ENCODE assay signal across 1 cellular context in the genomic region with DNA sequence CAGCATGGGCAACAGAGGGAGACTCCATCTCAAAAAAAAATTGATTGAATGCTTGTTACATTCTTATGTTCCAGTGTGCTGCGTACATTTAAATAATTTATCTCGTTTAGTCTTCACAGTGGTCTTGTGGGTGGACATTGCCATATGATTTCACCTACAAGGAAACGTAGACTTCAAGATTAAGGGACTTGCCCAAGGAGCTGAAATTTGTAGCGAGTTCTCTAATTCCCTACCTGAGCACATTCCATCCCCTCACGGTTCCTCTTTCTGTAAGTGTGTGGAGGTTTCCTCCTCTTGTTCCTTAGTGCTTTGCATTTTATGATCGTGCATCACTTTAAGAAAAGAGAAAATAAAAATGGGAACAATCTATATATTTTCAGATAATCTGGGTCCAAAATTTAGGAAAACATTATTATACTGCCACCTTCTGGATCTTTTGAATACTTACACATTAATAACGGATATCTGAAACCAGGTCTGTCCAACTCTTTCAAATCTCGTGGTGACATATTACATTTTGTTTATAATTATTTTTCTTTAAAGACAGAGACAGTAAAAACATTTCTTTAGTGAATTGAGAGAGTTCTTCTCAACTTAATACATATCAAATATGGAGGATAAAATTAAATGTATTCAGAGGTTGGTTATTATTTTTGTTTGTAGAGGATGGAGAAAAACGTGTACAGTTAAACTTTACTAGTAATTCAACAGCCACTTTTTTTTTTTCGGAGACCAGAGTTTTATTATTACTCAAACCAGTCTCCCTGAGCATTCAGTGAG.
TF ChIP-seq lines count a peak whose summit lies in the region.

No MANE protein-coding gene starts in this region.

TF ChIP-seq in Ishikawa, 13 proteins besides CTCF, POLR2A, EP300 and RAD21 (continued from another document):
- TF ChIP-seq, protein P1, sequence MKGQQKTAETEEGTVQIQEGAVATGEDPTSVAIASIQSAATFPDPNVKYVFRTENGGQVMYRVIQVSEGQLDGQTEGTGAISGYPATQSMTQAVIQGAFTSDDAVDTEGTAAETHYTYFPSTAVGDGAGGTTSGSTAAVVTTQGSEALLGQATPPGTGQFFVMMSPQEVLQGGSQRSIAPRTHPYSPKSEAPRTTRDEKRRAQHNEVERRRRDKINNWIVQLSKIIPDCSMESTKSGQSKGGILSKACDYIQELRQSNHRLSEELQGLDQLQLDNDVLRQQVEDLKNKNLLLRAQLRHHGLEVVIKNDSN (IDR thresholded peaks at IDR 0.05), result no peak
- no peak for TF ChIP-seq ZBTB7A (IDR thresholded peaks at IDR 0.05; ENCODE audit: low read depth)
- TF ChIP-seq CEBPB (IDR thresholded peaks at IDR 0.05), result no peak
- TF ChIP-seq TAF1 (IDR thresholded peaks at IDR 0.05; ENCODE audit: low read depth), result no peak
- TF ChIP-seq TEAD4 (IDR thresholded peaks at IDR 0.05), result no peak
- TF ChIP-seq, protein P2, sequence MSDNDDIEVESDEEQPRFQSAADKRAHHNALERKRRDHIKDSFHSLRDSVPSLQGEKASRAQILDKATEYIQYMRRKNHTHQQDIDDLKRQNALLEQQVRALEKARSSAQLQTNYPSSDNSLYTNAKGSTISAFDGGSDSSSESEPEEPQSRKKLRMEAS (IDR thresholded peaks at IDR 0.05), result no peak
